In genomic region chr18:48852792-48853191, GRCh38 we compare ENCODE assay signal across 24 cellular contexts.
DNase-seq lines count a peak whose midpoint lies in the region; ATAC-seq and TF ChIP-seq lines count a peak whose summit lies in the region.
"Had no signal": no experiment of that assay in that cellular context is flagged by ENCODE, and none has a peak within 500 bp of the region (broad histone marks: within the 10 kb centered on the region; RNA-seq: fewer than 3 reads in every experiment).

No MANE protein-coding gene starts in this region.

- H3K36me3 ChIP-seq in CD8-positive, alpha-beta T cell (ENCODE audit: insufficient read depth, low read length): no peaks in the 10 kb centered on the region
- H3K36me3 ChIP-seq: left lung, thyroid gland had no signal

- H3K27me3 Mint-ChIP-seq in T-helper 2 cell treated with Interferon-gamma antibody and Interleukin-4, amounts not matched to agents 5 μg/mL and 100 μg/mL, for 36 hours (ENCODE audit: low read depth): peaks cover 4% of the 10 kb centered on the region
- no peaks in the 10 kb centered on the region for H3K27me3 Mint-ChIP-seq in CD8-positive, alpha-beta T cell (ENCODE audit: low read depth)
- H3K27me3 Mint-ChIP-seq in activated T-helper 2 cell treated with anti-CD3 and anti-CD28 coated beads, Interferon-gamma antibody, Interleukin-2, Interleukin-4, amounts not matched to agents 10 μg/mL and 5 μg/mL and 100 μg/mL, durations not matched to agents 14 hours and 24 hours and 36 hours (ENCODE audit: low read depth): no peaks in the 10 kb centered on the region
- H3K27me3 Mint-ChIP-seq in natural killer cell treated with Interleukin-12 subunit alpha and Interleukin-12 subunit beta and Interleukin-15 and Interleukin-18, amount 100 ng/mL, for 72 hours: no peaks in the 10 kb centered on the region

- CTCF ChIA-PET in CD8-positive, alpha-beta T cell (lab: Charles Lee): no interaction called here

- H3K9me3 ChIP-seq in CD8-positive, alpha-beta T cell (ENCODE audit: low read length): no peaks in the 10 kb centered on the region
- H3K9me3 ChIP-seq: esophagus muscularis mucosa, left lung, thyroid gland had no signal

- H3K27ac ChIP-seq in CD8-positive, alpha-beta T cell (ENCODE audit: low read depth, low read length): no peak overlapping the region
- H3K27ac ChIP-seq: 22Rv1, esophagus muscularis mucosa, left lung, parathyroid adenoma, thyroid gland had no signal

- H3K36me3 Mint-ChIP-seq in T-helper 2 cell treated with Interferon-gamma antibody and Interleukin-4, amounts not matched to agents 5 μg/mL and 100 μg/mL, for 36 hours (ENCODE audit: low read depth): no peaks in the 10 kb centered on the region
- H3K36me3 Mint-ChIP-seq in CD8-positive, alpha-beta T cell: no peaks in the 10 kb centered on the region
- no peaks in the 10 kb centered on the region for H3K36me3 Mint-ChIP-seq in activated T-helper 2 cell treated with anti-CD3 and anti-CD28 coated beads, Interferon-gamma antibody, Interleukin-2, Interleukin-4, amounts not matched to agents 10 μg/mL and 5 μg/mL and 100 μg/mL, durations not matched to agents 14 hours and 24 hours and 36 hours (ENCODE audit: low read depth)
- H3K36me3 Mint-ChIP-seq in natural killer cell treated with Interleukin-12 subunit alpha and Interleukin-12 subunit beta and Interleukin-15 and Interleukin-18, amount 100 ng/mL, for 72 hours: no peaks in the 10 kb centered on the region

- POLR2A ChIA-PET in CD8-positive, alpha-beta T cell (lab: Charles Lee): interaction anchor here (1.2 kb wide), 1 partner anchor 19 kb away, joined by 3 read pairs; no protein-coding TSS in a partner anchor

- no peak overlapping the region for H3K4me3 ChIP-seq in CD8-positive, alpha-beta T cell (ENCODE audit: low read depth, low read length)
- H3K4me3 ChIP-seq: esophagus muscularis mucosa, hepatocyte, left lung, thyroid gland had no signal

- DNase-seq in T-helper 2 cell treated with Interferon-gamma antibody and Interleukin-4, amounts not matched to agents 5 μg/mL and 100 μg/mL, for 36 hours (ENCODE audit: low spot score): no peak
- no peak for DNase-seq in T-helper 2 cell
- DNase-seq in CD8-positive, alpha-beta T cell: no peak
- no peak for DNase-seq in activated T-helper 2 cell treated with anti-CD3 and anti-CD28 coated beads, Interferon-gamma antibody, Interleukin-2, Interleukin-4, amounts not matched to agents 10 μg/mL and 5 μg/mL and 100 μg/mL, durations not matched to agents 14 hours and 24 hours and 36 hours (ENCODE audit: low spot score)
- no peak for DNase-seq in natural killer cell treated with Interleukin-12 subunit alpha and Interleukin-12 subunit beta and Interleukin-15 and Interleukin-18, amount 100 ng/mL, for 72 hours (ENCODE audit: low spot score)
- DNase-seq in NAMALWA (ENCODE audit: low spot score): no peak
- no peak for DNase-seq in NCI-H82 (lab: John Stamatoyannopoulos, UW)
- DNase-seq: brain microvascular endothelial cell; DMS53; GDM1; left lung; NCI-H1105; NCI-H2029; NCI-H748 treated with DMSO at 0.1 percent for 48 hours; nephron progenitor cell; stimulated activated CD4-positive, alpha-beta T cell treated with anti-CD3 and anti-CD28 coated beads, Interleukin-4, amount 100 ng/mL, for 1 hour; T1000; thyroid gland had no signal

- no peak for TF ChIP-seq CTCF in CD8-positive, alpha-beta T cell (IDR thresholded peaks at IDR 0.05)

- no peaks in the 10 kb centered on the region for H3K9me3 Mint-ChIP-seq in T-helper 2 cell treated with Interferon-gamma antibody and Interleukin-4, amounts not matched to agents 5 μg/mL and 100 μg/mL, for 36 hours
- H3K9me3 Mint-ChIP-seq in CD8-positive, alpha-beta T cell: no peaks in the 10 kb centered on the region
- H3K9me3 Mint-ChIP-seq in activated T-helper 2 cell treated with anti-CD3 and anti-CD28 coated beads, Interferon-gamma antibody, Interleukin-2, Interleukin-4, amounts not matched to agents 10 μg/mL and 5 μg/mL and 100 μg/mL, durations not matched to agents 14 hours and 24 hours and 36 hours: no peaks in the 10 kb centered on the region
- H3K9me3 Mint-ChIP-seq in natural killer cell treated with Interleukin-12 subunit alpha and Interleukin-12 subunit beta and Interleukin-15 and Interleukin-18, amount 100 ng/mL, for 72 hours: no peaks in the 10 kb centered on the region
- H3K9me3 Mint-ChIP-seq: nephron progenitor cell had no signal

- H3K4me3 Mint-ChIP-seq in T-helper 2 cell treated with Interferon-gamma antibody and Interleukin-4, amounts not matched to agents 5 μg/mL and 100 μg/mL, for 36 hours: no peak overlapping the region
- H3K4me3 Mint-ChIP-seq in CD8-positive, alpha-beta T cell: no peak overlapping the region
- no peak overlapping the region for H3K4me3 Mint-ChIP-seq in activated T-helper 2 cell treated with anti-CD3 and anti-CD28 coated beads, Interferon-gamma antibody, Interleukin-2, Interleukin-4, amounts not matched to agents 10 μg/mL and 5 μg/mL and 100 μg/mL, durations not matched to agents 14 hours and 24 hours and 36 hours (ENCODE audit: low read depth)
- H3K4me3 Mint-ChIP-seq in natural killer cell treated with Interleukin-12 subunit alpha and Interleukin-12 subunit beta and Interleukin-15 and Interleukin-18, amount 100 ng/mL, for 72 hours: no peak overlapping the region
- H3K4me3 Mint-ChIP-seq: nephron progenitor cell had no signal

- peak; percentile 64 for ATAC-seq in CD8-positive, alpha-beta T cell
- ATAC-seq in natural killer cell treated with Interleukin-12 subunit alpha and Interleukin-12 subunit beta and Interleukin-15 and Interleukin-18, amount 100 ng/mL, for 72 hours: no peak
- ATAC-seq in HG02885 (IDR thresholded peaks at IDR 0.05; ENCODE audit: poor library complexity, unreplicated experiment): no peak
- ATAC-seq: left lung, right cardiac atrium had no signal

- H3K27me3 ChIP-seq in CD8-positive, alpha-beta T cell (ENCODE audit: insufficient read depth, low read length): no peaks in the 10 kb centered on the region
- H3K27me3 ChIP-seq: brain microvascular endothelial cell, esophagus muscularis mucosa, hepatocyte, left lung, thyroid gland had no signal

- intact Hi-C loops in CD8-positive, alpha-beta T cell (cut with DNase I, micrococcal nuclease): loop anchor here in 1 of 2 experiments (5.0 kb wide), 1 partner anchor 45 kb away; no protein-coding TSS in a partner anchor
- intact Hi-C loops in activated T-helper 2 cell treated with anti-CD3 and anti-CD28 coated beads, Interferon-gamma antibody, Interleukin-2, Interleukin-4, amounts not matched to agents 10 μg/mL and 5 μg/mL and 100 μg/mL, durations not matched to agents 14 hours and 24 hours and 36 hours (cut with micrococcal nuclease): no loop called here

- peak overlapping the region; percentile 22 for H3K27ac Mint-ChIP-seq in T-helper 2 cell treated with Interferon-gamma antibody and Interleukin-4, amounts not matched to agents 5 μg/mL and 100 μg/mL, for 36 hours
- H3K27ac Mint-ChIP-seq in CD8-positive, alpha-beta T cell: no peak overlapping the region
- H3K27ac Mint-ChIP-seq in activated T-helper 2 cell treated with anti-CD3 and anti-CD28 coated beads, Interferon-gamma antibody, Interleukin-2, Interleukin-4, amounts not matched to agents 10 μg/mL and 5 μg/mL and 100 μg/mL, durations not matched to agents 14 hours and 24 hours and 36 hours: peak overlapping the region; percentile 64
- H3K27ac Mint-ChIP-seq in natural killer cell treated with Interleukin-12 subunit alpha and Interleukin-12 subunit beta and Interleukin-15 and Interleukin-18, amount 100 ng/mL, for 72 hours: peak overlapping the region; percentile 25 to 79
- H3K27ac Mint-ChIP-seq: nephron progenitor cell had no signal

- H3K4me1 Mint-ChIP-seq in T-helper 2 cell treated with Interferon-gamma antibody and Interleukin-4, amounts not matched to agents 5 μg/mL and 100 μg/mL, for 36 hours (ENCODE audit: low read depth): peaks cover 18% of the 10 kb centered on the region
- peaks cover 34% of the 10 kb centered on the region for H3K4me1 Mint-ChIP-seq in CD8-positive, alpha-beta T cell (ENCODE audit: low read depth)
- H3K4me1 Mint-ChIP-seq in activated T-helper 2 cell treated with anti-CD3 and anti-CD28 coated beads, Interferon-gamma antibody, Interleukin-2, Interleukin-4, amounts not matched to agents 10 μg/mL and 5 μg/mL and 100 μg/mL, durations not matched to agents 14 hours and 24 hours and 36 hours (ENCODE audit: low read depth): peaks cover 24% of the 10 kb centered on the region
- peaks cover 57 to 59% of the 10 kb centered on the region in 2 donors for H3K4me1 Mint-ChIP-seq in natural killer cell treated with Interleukin-12 subunit alpha and Interleukin-12 subunit beta and Interleukin-15 and Interleukin-18, amount 100 ng/mL, for 72 hours (ENCODE audit: low read depth in 2 of 2)

- H3K4me1 ChIP-seq in CD8-positive, alpha-beta T cell (ENCODE audit: insufficient read depth, low read length): peaks cover 12% of the 10 kb centered on the region
